In the genomic region with DNA sequence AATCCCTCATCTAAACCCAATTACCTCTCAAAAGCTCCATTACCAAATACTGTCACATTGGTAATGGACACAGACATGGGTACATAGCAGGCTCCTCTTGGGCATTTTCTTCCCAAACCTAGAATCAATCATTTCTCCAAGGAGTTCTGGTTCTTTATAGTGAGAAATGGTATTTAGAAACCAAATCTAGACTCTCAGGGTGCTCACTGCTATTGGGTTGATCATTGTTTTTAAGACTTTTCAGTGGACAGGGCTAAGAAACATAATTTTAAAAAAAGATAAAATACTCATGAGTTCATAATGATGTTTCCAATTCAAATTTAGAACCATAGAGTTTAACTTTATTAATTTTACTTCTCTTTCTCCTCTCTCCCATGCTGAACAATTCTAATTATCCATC, we compare ENCODE assay signal across 35 cellular contexts.
"Had no signal": no experiment of that assay in that cellular context is flagged by ENCODE, and none has a peak within 500 bp of the region (broad histone marks: within the 10 kb centered on the region; RNA-seq: fewer than 3 reads in every experiment).

No MANE protein-coding gene starts in this region.

- H3K36me3 ChIP-seq: MG63 had no signal

- H3K4me3 ChIP-seq: MG63 had no signal

- DNase-seq: Karpas-422, Kasumi-1, MG63, MM.1S, MV-4-11, NCI-H1048, NCI-H1092, NCI-H1092 treated with DMSO at 0.1 percent for 48 hours, NCI-H1105, NCI-H1105 treated with DMSO at 0.1 percent for 48 hours, NCI-H1417, NCI-H1417 treated with DMSO at 0.1 percent for 48 hours, NCI-H1436, NCI-H1436 treated with DMSO at 0.1 percent for 48 hours, NCI-H146, NCI-H1694, NCI-H1694 treated with DMSO at 0.1 percent for 48 hours, NCI-H187, NCI-H187 treated with DMSO at 0.1 percent for 48 hours, NCI-H1930, NCI-H2029, NCI-H2029 treated with DMSO at 0.1 percent for 48 hours, NCI-H2081, NCI-H2081 treated with DMSO at 0.1 percent for 48 hours, NCI-H2107, NCI-H2171, NCI-H2171 treated with DMSO at 0.1 percent for 48 hours, NCI-H2227 treated with DMSO at 0.1 percent for 48 hours, NCI-H226, NCI-H345, NCI-H446, NCI-H446 treated with DMSO at 0.1 percent for 48 hours, NCI-H510A, NCI-H510A treated with DMSO at 0.1 percent for 48 hours, NCI-H524 had no signal
